Comparison of ENCODE assay signal across 8 cellular contexts in the genomic region with DNA sequence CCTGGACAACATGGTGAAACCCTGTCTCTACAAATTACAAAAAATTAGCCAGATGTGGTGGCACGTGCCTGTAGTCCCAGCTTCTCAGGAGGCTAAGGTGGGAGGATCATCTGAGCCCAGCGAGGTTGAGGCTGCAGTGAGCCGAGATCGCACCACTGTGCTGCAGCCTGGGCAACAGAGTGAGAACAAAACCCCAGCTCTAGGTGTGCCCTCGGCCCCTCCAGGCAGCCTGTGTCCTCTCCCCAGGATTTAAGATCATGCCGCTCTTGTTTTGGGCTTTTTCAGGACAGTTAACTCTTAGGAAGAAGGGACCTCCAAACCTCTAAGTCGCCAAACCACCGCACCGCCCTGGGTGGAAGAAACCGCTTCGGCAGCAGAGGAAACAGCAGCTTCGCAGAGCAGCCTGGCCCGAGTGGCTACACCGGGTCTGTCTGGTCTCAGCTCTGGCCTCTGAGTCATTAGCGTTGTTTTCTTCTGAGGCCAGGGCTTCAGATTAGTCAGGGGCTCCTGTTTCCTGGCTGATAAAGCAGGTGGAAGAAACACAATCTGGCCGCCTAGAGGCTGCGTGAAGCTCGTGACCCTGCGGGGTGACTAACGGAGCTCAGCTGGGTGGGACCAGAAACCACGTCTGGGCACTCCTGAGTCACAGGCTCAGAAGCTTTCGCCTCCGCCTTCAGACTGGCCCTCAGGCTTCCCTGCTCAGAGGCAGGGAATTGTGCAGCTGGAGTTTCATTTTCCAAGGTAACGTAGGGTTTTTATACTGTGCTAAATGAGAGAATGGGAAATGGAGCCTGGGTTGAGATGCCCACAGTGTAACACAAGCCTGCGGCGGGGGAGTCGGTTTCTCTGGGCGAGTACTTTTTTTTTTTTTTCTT. TPM values are rescaled to one million over a fixed set of nuclear protein-coding genes. Genes with fewer than 3 reads are reported as not detected.
A peak's percentile ranks its signal among the peaks of the same experiment; 100 is the strongest.
DNase-seq lines count a peak whose midpoint lies in the region; ATAC-seq and TF ChIP-seq lines count a peak whose summit lies in the region.

No MANE protein-coding gene starts in this region.

- in situ Hi-C loops in mammary epithelial cell (cut with MboI; ENCODE audit: low sequenced_read_pairs in 2 of 2): loop anchor here in 1 of 2 donors (10.0 kb wide), 1 partner anchor 495 kb away; no protein-coding TSS in a partner anchor

- peak overlapping the region; percentile 67 for H3K9ac ChIP-seq in mammary epithelial cell (ENCODE audit: insufficient read depth, low read length)

- no peaks in the 10 kb centered on the region for H4K20me1 ChIP-seq in mammary epithelial cell (ENCODE audit: insufficient read depth, low read length)

- peaks cover 16% of the 10 kb centered on the region for H3K4me1 Mint-ChIP-seq in WTC11

- peak overlapping the region; percentile 75 for H3K27ac Mint-ChIP-seq in WTC11

- TF ChIP-seq CTCF in GM06990 (IDR thresholded peaks at IDR 0.05; ENCODE audit: insufficient read depth, low read length, poor library complexity, severe bottlenecking) (peak; percentile 39), WTC11 (IDR thresholded peaks at IDR 0.05) (no peak), mammary epithelial cell (conservative IDR thresholded peaks at IDR 0.05 in 1 of 2, IDR thresholded peaks at IDR 0.05 in 1 of 2; ENCODE audit: extremely low read depth in 1 of 2, insufficient read depth in 1 of 2, low read depth in 1 of 2, low read length in 2 of 2) (peak in 1 of 2 donors; percentile 22)

- intact Hi-C loops in mammary epithelial cell (cut with micrococcal nuclease): loop anchor here (5.0 kb wide), 1 partner anchor 47 kb away; no protein-coding TSS in a partner anchor
- intact Hi-C loops in left colon (cut with DNase I, micrococcal nuclease): no loop called here

- no peaks in the 10 kb centered on the region for H3K36me3 Mint-ChIP-seq in WTC11

- peak; percentile 71 for DNase-seq in GM06990 (ENCODE audit: extremely low read depth, insufficient read length)
- DNase-seq in Jurkat, Clone E6-1 (ENCODE audit: low read depth, low spot score): peak; percentile 23
- peak; percentile 47 for DNase-seq in WTC11 (ENCODE audit: low spot score)
- DNase-seq in mammary epithelial cell: peak; percentile 100
- DNase-seq in left colon: peak; percentile 24 to 55
- peak; percentile 76 for DNase-seq in stimulated activated CD4-positive, alpha-beta T cell treated with anti-CD3 and anti-CD28 coated beads, Interleukin-4, amount 100 ng/mL, for 24 hours
- DNase-seq in NCI-H1048 (lab: John Stamatoyannopoulos, UW): no peak

- BruUV-seq in mammary epithelial cell (replicated peaks; lab: Mats Ljungman, UMichigan): TSS peak; percentile 91

- CTCF ChIA-PET in WTC11 (lab: Charles Lee) (interaction anchor here (0.6 to 1.5 kb wide), 7 partner anchors 41 to 1759 kb away, joined by 3 to 5 read pairs (median 3); no protein-coding TSS in a partner anchor), mammary epithelial cell (lab: Charles Lee; ENCODE audit: low non-redundant PET) (interaction anchor here (0.5 to 0.7 kb wide), 3 partner anchors 32 to 156 kb away, joined by 3 to 9 read pairs (median 6); no protein-coding TSS in a partner anchor)

- H3K9me3 ChIP-seq in mammary epithelial cell (replicated peaks; ENCODE audit: insufficient read depth, low read length): no peaks in the 10 kb centered on the region

- H3K4me2 ChIP-seq in mammary epithelial cell (ENCODE audit: insufficient read depth, low read depth, low read length): peak overlapping the region; percentile 46

- WGBS in mammary epithelial cell (ENCODE audit: low coverage, missing lambda C conversion rate): 21% methylated on average over 17 of the region's 28 CpGs

- H3K79me2 ChIP-seq in mammary epithelial cell (ENCODE audit: insufficient read depth, low read length): no peaks in the 10 kb centered on the region

- H2AFZ ChIP-seq in mammary epithelial cell (ENCODE audit: low read depth, low read length): peak overlapping the region; percentile 66

- H3K9me3 Mint-ChIP-seq in WTC11: no peaks in the 10 kb centered on the region

- ATAC-seq in GM21825 (IDR thresholded peaks at IDR 0.05; ENCODE audit: unreplicated experiment): peak; percentile 89
- peak; percentile 87 for ATAC-seq in WTC11
- ATAC-seq in left colon: peak; percentile 40

- H3K36me3 ChIP-seq in GM06990 (ENCODE audit: control insufficient read depth, insufficient read depth, low read length): no peaks in the 10 kb centered on the region
- H3K36me3 ChIP-seq in mammary epithelial cell (ENCODE audit: insufficient read depth, low read length): no peaks in the 10 kb centered on the region

- dilution Hi-C loops in mammary epithelial cell (cut with HindIII; ENCODE audit: low sequenced_read_pairs): no loop called here

- H3K4me1 ChIP-seq in mammary epithelial cell (ENCODE audit: insufficient read depth, low read length): peaks cover 34% of the 10 kb centered on the region

- peak overlapping the region; percentile 35 for H3K4me3 ChIP-seq in GM06990 (replicated peaks; ENCODE audit: low read depth, low read length)
- H3K4me3 ChIP-seq in Jurkat, Clone E6-1 (ENCODE audit: low read length): no peak overlapping the region
- peak overlapping the region in 2 of 3 experiments; percentile 10 to 27 for H3K4me3 ChIP-seq in mammary epithelial cell (replicated peaks in 1 of 3; ENCODE audit: insufficient read depth in 1 of 3, low read depth in 2 of 3, low read length in 3 of 3)

- no peak overlapping the region for H3K4me3 Mint-ChIP-seq in WTC11

- no peaks in the 10 kb centered on the region for H3K27me3 Mint-ChIP-seq in WTC11 (ENCODE audit: low read depth)

- POLR2A ChIA-PET in WTC11 (lab: Charles Lee): no interaction called here

- H3K27me3 ChIP-seq in GM06990 (replicated peaks; ENCODE audit: control insufficient read depth, insufficient read depth, low read length): no peaks in the 10 kb centered on the region
- H3K27me3 ChIP-seq in mammary epithelial cell (ENCODE audit: insufficient read depth, low read length): no peaks in the 10 kb centered on the region

- H3K27ac ChIP-seq in mammary epithelial cell (ENCODE audit: insufficient read depth, low read depth, low read length): peak overlapping the region; percentile 83

TF ChIP-seq in WTC11, 78 proteins besides CTCF, POLR2A, EP300 and RAD21 (continues in another document):
- TF ChIP-seq NFE2L1 (CRISPR knock-in tag; IDR thresholded peaks at IDR 0.05): no peak
- no peak for TF ChIP-seq GRHL2 (CRISPR knock-in tag; IDR thresholded peaks at IDR 0.05; ENCODE audit: insufficient replicate concordance, severe bottlenecking)
- TF ChIP-seq, protein P1, sequence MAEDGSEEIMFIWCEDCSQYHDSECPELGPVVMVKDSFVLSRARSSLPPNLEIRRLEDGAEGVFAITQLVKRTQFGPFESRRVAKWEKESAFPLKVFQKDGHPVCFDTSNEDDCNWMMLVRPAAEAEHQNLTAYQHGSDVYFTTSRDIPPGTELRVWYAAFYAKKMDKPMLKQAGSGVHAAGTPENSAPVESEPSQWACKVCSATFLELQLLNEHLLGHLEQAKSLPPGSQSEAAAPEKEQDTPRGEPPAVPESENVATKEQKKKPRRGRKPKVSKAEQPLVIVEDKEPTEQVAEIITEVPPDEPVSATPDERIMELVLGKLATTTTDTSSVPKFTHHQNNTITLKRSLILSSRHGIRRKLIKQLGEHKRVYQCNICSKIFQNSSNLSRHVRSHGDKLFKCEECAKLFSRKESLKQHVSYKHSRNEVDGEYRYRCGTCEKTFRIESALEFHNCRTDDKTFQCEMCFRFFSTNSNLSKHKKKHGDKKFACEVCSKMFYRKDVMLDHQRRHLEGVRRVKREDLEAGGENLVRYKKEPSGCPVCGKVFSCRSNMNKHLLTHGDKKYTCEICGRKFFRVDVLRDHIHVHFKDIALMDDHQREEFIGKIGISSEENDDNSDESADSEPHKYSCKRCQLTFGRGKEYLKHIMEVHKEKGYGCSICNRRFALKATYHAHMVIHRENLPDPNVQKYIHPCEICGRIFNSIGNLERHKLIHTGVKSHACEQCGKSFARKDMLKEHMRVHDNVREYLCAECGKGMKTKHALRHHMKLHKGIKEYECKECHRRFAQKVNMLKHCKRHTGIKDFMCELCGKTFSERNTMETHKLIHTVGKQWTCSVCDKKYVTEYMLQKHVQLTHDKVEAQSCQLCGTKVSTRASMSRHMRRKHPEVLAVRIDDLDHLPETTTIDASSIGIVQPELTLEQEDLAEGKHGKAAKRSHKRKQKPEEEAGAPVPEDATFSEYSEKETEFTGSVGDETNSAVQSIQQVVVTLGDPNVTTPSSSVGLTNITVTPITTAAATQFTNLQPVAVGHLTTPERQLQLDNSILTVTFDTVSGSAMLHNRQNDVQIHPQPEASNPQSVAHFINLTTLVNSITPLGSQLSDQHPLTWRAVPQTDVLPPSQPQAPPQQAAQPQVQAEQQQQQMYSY (CRISPR knock-in tag; IDR thresholded peaks at IDR 0.05): no peak
- TF ChIP-seq, protein P2, sequence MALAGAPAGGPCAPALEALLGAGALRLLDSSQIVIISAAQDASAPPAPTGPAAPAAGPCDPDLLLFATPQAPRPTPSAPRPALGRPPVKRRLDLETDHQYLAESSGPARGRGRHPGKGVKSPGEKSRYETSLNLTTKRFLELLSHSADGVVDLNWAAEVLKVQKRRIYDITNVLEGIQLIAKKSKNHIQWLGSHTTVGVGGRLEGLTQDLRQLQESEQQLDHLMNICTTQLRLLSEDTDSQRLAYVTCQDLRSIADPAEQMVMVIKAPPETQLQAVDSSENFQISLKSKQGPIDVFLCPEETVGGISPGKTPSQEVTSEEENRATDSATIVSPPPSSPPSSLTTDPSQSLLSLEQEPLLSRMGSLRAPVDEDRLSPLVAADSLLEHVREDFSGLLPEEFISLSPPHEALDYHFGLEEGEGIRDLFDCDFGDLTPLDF (CRISPR knock-in tag; IDR thresholded peaks at IDR 0.05): no peak
- no peak for TF ChIP-seq SMAD4 (CRISPR knock-in tag; IDR thresholded peaks at IDR 0.05)
- TF ChIP-seq, protein P3, sequence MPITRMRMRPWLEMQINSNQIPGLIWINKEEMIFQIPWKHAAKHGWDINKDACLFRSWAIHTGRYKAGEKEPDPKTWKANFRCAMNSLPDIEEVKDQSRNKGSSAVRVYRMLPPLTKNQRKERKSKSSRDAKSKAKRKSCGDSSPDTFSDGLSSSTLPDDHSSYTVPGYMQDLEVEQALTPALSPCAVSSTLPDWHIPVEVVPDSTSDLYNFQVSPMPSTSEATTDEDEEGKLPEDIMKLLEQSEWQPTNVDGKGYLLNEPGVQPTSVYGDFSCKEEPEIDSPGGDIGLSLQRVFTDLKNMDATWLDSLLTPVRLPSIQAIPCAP (CRISPR knock-in tag; IDR thresholded peaks at IDR 0.05): no peak
- TF ChIP-seq TEAD1 (CRISPR knock-in tag; IDR thresholded peaks at IDR 0.05): no peak
- no peak for TF ChIP-seq ZNF232 (CRISPR knock-in tag; IDR thresholded peaks at IDR 0.05)
- no peak for TF ChIP-seq ZNF423 (CRISPR knock-in tag; IDR thresholded peaks at IDR 0.05)

RNA-seq across cellular contexts. Expression of a gene that starts 44.7 kb away (rescaled TPM):
- 38.8 TPM for polyA plus RNA-seq in Jurkat, Clone E6-1 (2012; ENCODE audit: insufficient read depth, insufficient read length)
- total RNA-seq in WTC11 (2021) (15.1 to 20.7 TPM (median 16.6 TPM) in 3 replicates), mammary epithelial cell (10 to 100 TPM in 1 of 2 donors, 1 to 10 TPM in 1; 2.3 to 12.3 TPM), left colon (1 to 10 TPM; 1.4 to 2.7 TPM)
- 10.3 TPM for polyA plus RNA-seq in mammary epithelial cell
- polyA minus RNA-seq in mammary epithelial cell: 8.2 TPM

RNA-seq across cellular contexts. Expression of a gene that starts 50.0 kb away (rescaled TPM):
- polyA plus RNA-seq in Jurkat, Clone E6-1 (2012; ENCODE audit: insufficient read depth, insufficient read length): not detected
- not detected in 3 replicates for total RNA-seq in WTC11 (2021)
- not detected for total RNA-seq in mammary epithelial cell
- polyA plus RNA-seq in mammary epithelial cell: not detected
- not detected for polyA minus RNA-seq in mammary epithelial cell
- total RNA-seq in left colon: under 1 TPM; 0.20 to 0.37 TPM
